Comparison of ENCODE assay signal across 6 cellular contexts in the genomic region with DNA sequence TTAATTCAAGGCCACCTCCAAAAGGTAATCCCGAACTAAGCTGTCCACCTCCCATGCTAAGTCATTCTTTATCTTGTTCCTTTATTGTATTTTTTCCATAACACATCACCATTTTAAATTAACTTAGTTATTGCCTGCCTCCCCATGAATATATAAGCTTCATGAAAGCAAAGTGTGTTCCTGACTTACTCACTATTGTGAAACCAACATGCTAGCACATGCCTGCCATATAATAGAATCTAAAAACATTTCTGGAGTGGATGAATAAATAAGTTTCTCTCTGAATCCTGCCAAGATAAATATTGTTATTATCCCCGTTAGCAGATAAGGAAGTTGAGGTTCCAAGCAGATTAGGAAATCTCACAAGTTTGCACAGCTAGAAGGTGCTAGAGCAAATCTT.
A peak's percentile ranks its signal among the peaks of the same experiment; 100 is the strongest.
DNase-seq lines count a peak whose midpoint lies in the region; ATAC-seq, FAIRE-seq and TF ChIP-seq lines count a peak whose summit lies in the region.
"Not testable (repeated sequence)": the region's sequence is repeated elsewhere in the genome, so short reads cannot be mapped to it uniquely, and the experiment has no call there.

No MANE protein-coding gene starts in this region.

- not testable (repeated sequence) for H3K9me1 ChIP-seq in endothelial cell of umbilical vein (replicated peaks; ENCODE audit: control insufficient read depth, extremely low read depth, insufficient read depth, low read length)

- intact Hi-C loops in mammary epithelial cell (cut with micrococcal nuclease); endothelial cell of umbilical vein (cut with micrococcal nuclease); prostate gland (cut with DNase I): not testable (repeated sequence)

- H3K4me3 ChIP-seq in RWPE2 (ENCODE audit: severe bottlenecking); mammary epithelial cell (replicated peaks in 1 of 3; ENCODE audit: insufficient read depth in 1 of 3, low read depth in 2 of 3, low read length in 3 of 3); endothelial cell of umbilical vein (replicated peaks in 1 of 3; ENCODE audit: insufficient read depth in 1 of 3, low read depth in 1 of 3, low read length in 3 of 3); fibroblast of lung (replicated peaks in 1 of 4; ENCODE audit: control extremely low read depth in 1 of 4, insufficient read depth in 1 of 4, low read depth in 3 of 4, low read length in 4 of 4); prostate gland: not testable (repeated sequence)

- not testable (repeated sequence) for FAIRE-seq in endothelial cell of umbilical vein (lab: Jason Lieb, UNC)

- H3K79me2 ChIP-seq in mammary epithelial cell (ENCODE audit: insufficient read depth, low read length); endothelial cell of umbilical vein (ENCODE audit: control insufficient read depth, insufficient read depth, low read length); fibroblast of lung (ENCODE audit: control insufficient read depth, insufficient read depth, low read length): not testable (repeated sequence)

- H2AFZ ChIP-seq in mammary epithelial cell (ENCODE audit: low read depth, low read length); endothelial cell of umbilical vein (ENCODE audit: low read depth, low read length); fibroblast of lung (ENCODE audit: low read length): not testable (repeated sequence)

- CTCF ChIA-PET in mammary epithelial cell (lab: Charles Lee; ENCODE audit: low non-redundant PET); endothelial cell of umbilical vein (lab: Charles Lee): not testable (repeated sequence)

- dilution Hi-C loops in mammary epithelial cell (cut with HindIII; ENCODE audit: low sequenced_read_pairs); endothelial cell of umbilical vein (cut with MboI; ENCODE audit: extremely low pct_ligation_motif_present, low sequenced_read_pairs): not testable (repeated sequence)

- peak; percentile 55; the same call in 2 of the 3 replicates for ATAC-seq in RWPE2 (ENCODE audit: low read depth)

- WGBS in mammary epithelial cell (ENCODE audit: low coverage, missing lambda C conversion rate) = 29% methylated on average over 1 of the region's 2 CpGs
- WGBS in prostate gland = 39% methylated on average over 2 of the region's 2 CpGs

- POLR2A ChIA-PET in endothelial cell of umbilical vein (lab: Charles Lee) = not testable (repeated sequence)

- not testable (repeated sequence) for DNase-seq in RWPE2 (ENCODE audit: low spot score)
- DNase-seq in mammary epithelial cell (peak; percentile 80), endothelial cell of umbilical vein (ENCODE audit: low read depth, low spot score) (peak; percentile 1), fibroblast of lung (ENCODE audit: low read depth in 2 of 2) (peak; percentile 0 to 2), iris pigment epithelial cell (ENCODE audit: low read depth) (peak; percentile 15), prostate gland (ENCODE audit: low spot score) (peak; percentile 26)

- not testable (repeated sequence) for H4K20me1 ChIP-seq in mammary epithelial cell (ENCODE audit: insufficient read depth, low read length); endothelial cell of umbilical vein (replicated peaks; ENCODE audit: control insufficient read depth, extremely low read depth, insufficient read depth, low read length); fibroblast of lung (ENCODE audit: control insufficient read depth, extremely low read depth, insufficient read depth, low read length)

- H3K27me3 ChIP-seq in RWPE2 (ENCODE audit: insufficient read depth, poor library complexity, severe bottlenecking); mammary epithelial cell (ENCODE audit: insufficient read depth, low read length); endothelial cell of umbilical vein (ENCODE audit: control insufficient read depth in 2 of 2, insufficient read depth in 2 of 2, low read length in 2 of 2); fibroblast of lung (ENCODE audit: control insufficient read depth, insufficient read depth, low read length); prostate gland (replicated peaks; ENCODE audit: insufficient read depth): not testable (repeated sequence)

- H3K4me1 ChIP-seq in RWPE2 (ENCODE audit: insufficient read depth, poor library complexity, severe bottlenecking); mammary epithelial cell (ENCODE audit: insufficient read depth, low read length); endothelial cell of umbilical vein (ENCODE audit: control insufficient read depth, extremely low read depth, insufficient read depth, low read length); fibroblast of lung (ENCODE audit: control insufficient read depth, extremely low read depth, insufficient read depth, low read length); prostate gland (replicated peaks): not testable (repeated sequence)

- not testable (repeated sequence) for H3K9me3 ChIP-seq in RWPE2 (ENCODE audit: severe bottlenecking); mammary epithelial cell (replicated peaks; ENCODE audit: insufficient read depth, low read length); endothelial cell of umbilical vein (replicated peaks; ENCODE audit: control insufficient read depth, insufficient read depth, low read length); fibroblast of lung (ENCODE audit: control insufficient read depth, insufficient read depth, low read depth, low read length); prostate gland

- H3K36me3 ChIP-seq in RWPE2 (ENCODE audit: low read depth); mammary epithelial cell (ENCODE audit: insufficient read depth, low read length); endothelial cell of umbilical vein (ENCODE audit: control insufficient read depth in 2 of 2, extremely low read depth in 1 of 2, insufficient read depth in 2 of 2, low read length in 2 of 2); fibroblast of lung (ENCODE audit: control insufficient read depth, insufficient read depth, low read length); prostate gland: not testable (repeated sequence)

- not testable (repeated sequence) for TF ChIP-seq POLR2A in endothelial cell of umbilical vein (IDR thresholded peaks at IDR 0.05; ENCODE audit: low read depth, low read length); prostate gland (IDR thresholded peaks at IDR 0.05)

- not testable (repeated sequence) for H3K9ac ChIP-seq in mammary epithelial cell (ENCODE audit: insufficient read depth, low read length); endothelial cell of umbilical vein (replicated peaks; ENCODE audit: extremely low read depth, insufficient read depth, low read length); fibroblast of lung (ENCODE audit: insufficient read depth, low read length)

- not testable (repeated sequence) for H3K4me2 ChIP-seq in mammary epithelial cell (ENCODE audit: insufficient read depth, low read depth, low read length); endothelial cell of umbilical vein (ENCODE audit: insufficient read depth, low read length); fibroblast of lung (ENCODE audit: extremely low read depth, insufficient read depth, low read length)

- H3K27ac ChIP-seq in RWPE2 (ENCODE audit: poor library complexity, severe bottlenecking); mammary epithelial cell (ENCODE audit: insufficient read depth, low read depth, low read length); endothelial cell of umbilical vein (ENCODE audit: insufficient read depth, low read depth, low read length); fibroblast of lung (ENCODE audit: insufficient read depth, low read length); prostate gland: not testable (repeated sequence)

- in situ Hi-C loops in mammary epithelial cell (cut with MboI; ENCODE audit: low sequenced_read_pairs in 2 of 2) = not testable (repeated sequence)

- not testable (repeated sequence) for BruUV-seq in mammary epithelial cell (replicated peaks; lab: Mats Ljungman, UMichigan); endothelial cell of umbilical vein (replicated peaks; lab: Mats Ljungman, UMichigan)

- not testable (repeated sequence) for TF ChIP-seq CTCF in RWPE2 (IDR thresholded peaks at IDR 0.05; ENCODE audit: poor library complexity, severe bottlenecking); mammary epithelial cell (conservative IDR thresholded peaks at IDR 0.05 in 1 of 2, IDR thresholded peaks at IDR 0.05 in 1 of 2; ENCODE audit: extremely low read depth in 1 of 2, insufficient read depth in 1 of 2, low read depth in 1 of 2, low read length in 2 of 2); endothelial cell of umbilical vein (IDR thresholded peaks at IDR 0.05; ENCODE audit: extremely low read depth in 1 of 2, insufficient read depth in 1 of 2, low read depth in 1 of 2, low read length in 2 of 2); fibroblast of lung (conservative IDR thresholded peaks at IDR 0.05 in 1 of 2, IDR thresholded peaks at IDR 0.05 in 1 of 2; ENCODE audit: low read depth in 1 of 2, low read length in 2 of 2); prostate gland (IDR thresholded peaks at IDR 0.05)
